Comparison of ENCODE assay signal across 27 cellular contexts in the genomic region with DNA sequence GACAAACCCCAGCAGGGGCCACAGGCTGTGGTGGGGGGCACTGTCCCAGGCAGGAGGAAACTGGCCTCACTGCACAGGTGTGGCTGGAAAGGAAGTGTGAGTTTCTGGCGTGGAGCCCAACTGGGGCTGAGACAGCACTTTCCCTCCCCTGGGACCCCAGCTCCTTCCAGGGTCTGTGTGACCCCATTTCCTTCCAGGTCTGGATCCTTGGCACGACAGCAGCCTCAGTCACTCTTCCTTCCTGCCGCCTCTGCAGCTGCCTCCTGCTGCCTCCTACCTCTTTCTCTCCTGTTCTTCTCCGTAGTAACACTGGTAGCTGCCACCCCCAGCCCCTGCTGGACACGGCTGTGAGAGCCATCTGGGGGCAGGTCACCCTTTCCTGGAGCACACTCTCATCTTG.
DNase-seq lines count a peak whose midpoint lies in the region; ATAC-seq, FAIRE-seq and TF ChIP-seq lines count a peak whose summit lies in the region.
"Had no signal": no experiment of that assay in that cellular context is flagged by ENCODE, and none has a peak within 500 bp of the region (broad histone marks: within the 10 kb centered on the region; RNA-seq: fewer than 3 reads in every experiment).

No MANE protein-coding gene starts in this region.

- no peaks in the 10 kb centered on the region for H3K9me2 ChIP-seq in OCI-LY7 (ENCODE audit: insufficient read depth, low read length)

- no peak overlapping the region for H3K4me3 Mint-ChIP-seq in effector memory CD8-positive, alpha-beta T cell
- H3K4me3 Mint-ChIP-seq in stimulated activated naive B cell treated with anti-CD40 and anti-IgM and Interleukin-4, amounts not matched to agents 10 μg/mL and 1 μg/mL and 100 μg/mL, for 72 hours: peak overlapping the region in 1 of 2 donors; percentile 53
- H3K4me3 Mint-ChIP-seq: activated CD4-positive, alpha-beta T cell treated with anti-CD3 and anti-CD28 coated beads for 36 hours; CD8-positive, alpha-beta memory T cell; endodermal cell had no signal

- POLR2A ChIA-PET in OCI-LY7 (lab: Charles Lee): no interaction called here

- peak overlapping the region; percentile 21 to 92 for H3K27ac Mint-ChIP-seq in effector memory CD8-positive, alpha-beta T cell
- H3K27ac Mint-ChIP-seq in stimulated activated naive B cell treated with anti-CD40 and anti-IgM and Interleukin-4, amounts not matched to agents 10 μg/mL and 1 μg/mL and 100 μg/mL, for 72 hours: peak overlapping the region; percentile 75
- H3K27ac Mint-ChIP-seq: activated CD4-positive, alpha-beta T cell treated with anti-CD3 and anti-CD28 coated beads for 36 hours; endodermal cell had no signal

- H3K27me3 ChIP-seq in left ventricle myocardium inferior (ENCODE audit: low read depth) (no peaks in the 10 kb centered on the region), right atrium auricular region (no peaks in the 10 kb centered on the region)
- H3K27me3 ChIP-seq: MG63 had no signal

- BruUV-seq in OCI-LY7 (replicated peaks; lab: Mats Ljungman, UMichigan): no TSS peak

- CTCF ChIA-PET in OCI-LY7 (lab: Charles Lee; ENCODE audit: unreplicated experiment): no interaction called here

- H3K36me3 Mint-ChIP-seq in effector memory CD8-positive, alpha-beta T cell (ENCODE audit: insufficient read depth): peaks cover 28% of the 10 kb centered on the region
- no peaks in the 10 kb centered on the region for H3K36me3 Mint-ChIP-seq in stimulated activated naive B cell treated with anti-CD40 and anti-IgM and Interleukin-4, amounts not matched to agents 10 μg/mL and 1 μg/mL and 100 μg/mL, for 72 hours
- H3K36me3 Mint-ChIP-seq: CD8-positive, alpha-beta memory T cell; IgD-negative memory B cell had no signal

- peak overlapping the region; percentile 44 for H3K27ac ChIP-seq in left ventricle myocardium inferior (replicated peaks)
- no peak overlapping the region for H3K27ac ChIP-seq in right atrium auricular region
- H3K27ac ChIP-seq in OCI-LY7 (ENCODE audit: low read depth, low read length, poor library complexity, severe bottlenecking): no peak overlapping the region
- H3K27ac ChIP-seq: HL-60, prostate gland had no signal

- H2AFZ ChIP-seq in OCI-LY7 (ENCODE audit: low read length): no peak overlapping the region

- intact Hi-C loops in left ventricle myocardium inferior (cut with micrococcal nuclease) (no loop called here), OCI-LY7 (cut with micrococcal nuclease; ENCODE audit: unreplicated experiment) (no loop called here)

- TF ChIP-seq CTCF in left ventricle myocardium inferior (IDR thresholded peaks at IDR 0.05; ENCODE audit: borderline replicate concordance) (no peak), right atrium auricular region (IDR thresholded peaks at IDR 0.05) (no peak), OCI-LY7 (conservative IDR thresholded peaks at IDR 0.05; ENCODE audit: low read length) (no peak)

- H3K4me2 ChIP-seq in OCI-LY7 (ENCODE audit: low read length): peak overlapping the region; percentile 58

- TF ChIP-seq POLR2A in GM12892 (IDR thresholded peaks at IDR 0.05; ENCODE audit: low read depth, low read length): no peak

- no peak for FAIRE-seq in GM12892 (lab: Jason Lieb, UNC)
- FAIRE-seq: small intestine, urothelium cell line had no signal

- DNase-seq in left ventricle myocardium inferior: peak; percentile 41
- no peak for DNase-seq in right atrium auricular region (ENCODE audit: low spot score)
- DNase-seq in OCI-LY7 (ENCODE audit: low spot score): peak; percentile 59
- no peak for DNase-seq in effector memory CD8-positive, alpha-beta T cell
- DNase-seq in stimulated activated naive B cell treated with anti-CD40 and anti-IgM and Interleukin-4, amounts not matched to agents 10 μg/mL and 1 μg/mL and 100 μg/mL, for 72 hours: no peak
- no peak for DNase-seq in GM12892 (ENCODE audit: insufficient read length)
- no peak for DNase-seq in SIG-M5 treated with dmso at 0.1 percent for 504 hours (lab: John Stamatoyannopoulos, UW; ENCODE audit: unreplicated experiment)
- DNase-seq: activated CD4-positive, alpha-beta T cell treated with anti-CD3 and anti-CD28 coated beads for 36 hours; activated CD8-positive, alpha-beta memory T cell treated with anti-CD3 and anti-CD28 coated beads, Interleukin-2, amount 50 U/mL, for 4 hours; activated effector memory CD4-positive, alpha-beta T cell treated with anti-CD3 and anti-CD28 coated beads, Interleukin-2, amount 50 U/mL, for 16 hours; anterior cingulate cortex; CD8-positive, alpha-beta memory T cell; DMS79; endodermal cell; MG63; NCI-H146; small intestine; stimulated activated CD4-positive, alpha-beta T cell treated with anti-CD3 and anti-CD28 coated beads, Interleukin-2, amount 100 ng/mL, for 48 hours; T-helper 9 cell had no signal

- ATAC-seq in effector memory CD8-positive, alpha-beta T cell (replicated peaks): no peak
- ATAC-seq in stimulated activated naive B cell treated with anti-CD40 and anti-IgM and Interleukin-4, amounts not matched to agents 10 μg/mL and 1 μg/mL and 100 μg/mL, for 72 hours (replicated peaks): peak in 1 of 2 donors; percentile 14
- no peak for ATAC-seq in HG03460 (IDR thresholded peaks at IDR 0.05; ENCODE audit: unreplicated experiment)
- ATAC-seq: activated CD4-positive, alpha-beta T cell treated with anti-CD3 and anti-CD28 coated beads for 36 hours; Panc1; SK-N-SH treated with all-trans-retinoic acid at 6 μM for 48 hours had no signal

- no peak overlapping the region for H3K4me3 ChIP-seq in left ventricle myocardium inferior
- no peak overlapping the region for H3K4me3 ChIP-seq in right atrium auricular region
- H3K4me3 ChIP-seq in OCI-LY7 (ENCODE audit: low read depth, low read length, poor library complexity, severe bottlenecking): no peak overlapping the region
- H3K4me3 ChIP-seq: lung, MG63, prostate gland had no signal

- H3K36me3 ChIP-seq in left ventricle myocardium inferior (no peaks in the 10 kb centered on the region), right atrium auricular region (no peaks in the 10 kb centered on the region), OCI-LY7 (ENCODE audit: insufficient read depth, low read length) (no peaks in the 10 kb centered on the region)
- H3K36me3 ChIP-seq: MG63, prostate gland had no signal

- H3K9me3 ChIP-seq in left ventricle myocardium inferior (replicated peaks) (no peaks in the 10 kb centered on the region), right atrium auricular region (no peaks in the 10 kb centered on the region), OCI-LY7 (ENCODE audit: low read length) (no peaks in the 10 kb centered on the region)
- H3K9me3 ChIP-seq: MG63, prostate gland had no signal

- H3K4me1 Mint-ChIP-seq in effector memory CD8-positive, alpha-beta T cell (ENCODE audit: low read depth in 2 of 2): peaks cover 5 to 9% of the 10 kb centered on the region in 2 donors
- H3K4me1 Mint-ChIP-seq in stimulated activated naive B cell treated with anti-CD40 and anti-IgM and Interleukin-4, amounts not matched to agents 10 μg/mL and 1 μg/mL and 100 μg/mL, for 72 hours: peaks cover 43% of the 10 kb centered on the region in 2 donors

- H3K4me1 ChIP-seq in left ventricle myocardium inferior (peaks cover 38% of the 10 kb centered on the region), right atrium auricular region (peaks cover 0 to 33% of the 10 kb centered on the region in 2 donors), OCI-LY7 (ENCODE audit: insufficient read depth, low read length, poor library complexity, severe bottlenecking) (peaks cover 33% of the 10 kb centered on the region)

- H3K79me2 ChIP-seq in OCI-LY7 (ENCODE audit: insufficient read depth, low read depth, low read length): no peaks in the 10 kb centered on the region

- H3K27me3 Mint-ChIP-seq in effector memory CD8-positive, alpha-beta T cell: peaks cover 7 to 10% of the 10 kb centered on the region in 2 donors
- peaks cover 0 to 17% of the 10 kb centered on the region in 2 donors for H3K27me3 Mint-ChIP-seq in stimulated activated naive B cell treated with anti-CD40 and anti-IgM and Interleukin-4, amounts not matched to agents 10 μg/mL and 1 μg/mL and 100 μg/mL, for 72 hours
- H3K27me3 Mint-ChIP-seq: activated CD4-positive, alpha-beta T cell treated with anti-CD3 and anti-CD28 coated beads for 36 hours; IgD-negative memory B cell had no signal

- H3K9me3 Mint-ChIP-seq in effector memory CD8-positive, alpha-beta T cell: peaks cover 5 to 8% of the 10 kb centered on the region in 2 donors
- peaks cover 6 to 28% of the 10 kb centered on the region in 2 donors for H3K9me3 Mint-ChIP-seq in stimulated activated naive B cell treated with anti-CD40 and anti-IgM and Interleukin-4, amounts not matched to agents 10 μg/mL and 1 μg/mL and 100 μg/mL, for 72 hours

- H4K20me1 ChIP-seq in OCI-LY7 (ENCODE audit: insufficient read depth, low read length): no peaks in the 10 kb centered on the region

Comparison
In these comparisons a context has a peak if more than half of its experiments do, and no peak if none do; other contexts are left out.
1. DNase-seq: peak in left ventricle myocardium inferior (single experiment) and OCI-LY7 (single experiment); none in right atrium auricular region (single experiment), effector memory CD8-positive, alpha-beta T cell (0 of 3), stimulated activated naive B cell treated with anti-CD40 and anti-IgM and Interleukin-4, amounts not matched to agents 10 μg/mL and 1 μg/mL and 100 μg/mL, for 72 hours (single experiment), GM12892 (single experiment) and SIG-M5 treated with dmso at 0.1 percent for 504 hours (single experiment).